In genomic region chr6:155341130-155341828, GRCh38 we compare ENCODE assay signal across 10 cellular contexts.
A peak's percentile ranks its signal among the peaks of the same experiment; 100 is the strongest.
DNase-seq lines count a peak whose midpoint lies in the region; ATAC-seq and TF ChIP-seq lines count a peak whose summit lies in the region.
"Had no signal": no experiment of that assay in that cellular context is flagged by ENCODE, and none has a peak within 500 bp of the region (broad histone marks: within the 10 kb centered on the region; RNA-seq: fewer than 3 reads in every experiment).

No MANE protein-coding gene starts in this region.

- peak; percentile 35 for DNase-seq in GM06990 (ENCODE audit: extremely low read depth, insufficient read length)
- DNase-seq in Kasumi-1 (lab: John Stamatoyannopoulos, UW) = peak; percentile 2 to 22
- peak; percentile 89 for DNase-seq in fibroblast of mammary gland (ENCODE audit: low read depth)
- no peak for DNase-seq in anterior cingulate cortex (lab: John Stamatoyannopoulos, UW)
- DNase-seq in stimulated activated CD4-positive, alpha-beta T cell treated with anti-CD3 and anti-CD28 coated beads, Interleukin-12 subunit alpha, Interleukin-12 subunit beta, amount 100 ng/mL, for 4 hours = no peak
- DNase-seq in ACHN = no peak
- no peak for DNase-seq in NCI-H510A (lab: John Stamatoyannopoulos, UW)
- DNase-seq: amniotic stem cell, lower lobe of right lung had no signal

- in situ Hi-C loops in ACHN (cut with HindIII; ENCODE audit: low pct_ligation_motif_present, low pct_unique_long_range_greater_than_20kb, low sequenced_read_pairs) = no loop called here

- H3K27me3 ChIP-seq in GM06990 (replicated peaks; ENCODE audit: control insufficient read depth, insufficient read depth, low read length) = no peaks in the 10 kb centered on the region

- TF ChIP-seq CTCF in GM06990 (IDR thresholded peaks at IDR 0.05; ENCODE audit: insufficient read depth, low read length, poor library complexity, severe bottlenecking) (no peak), fibroblast of mammary gland (conservative IDR thresholded peaks at IDR 0.05; ENCODE audit: control insufficient read depth, insufficient read depth, low read depth, low read length) (no peak)

- no peaks in the 10 kb centered on the region for H3K36me3 ChIP-seq in GM06990 (ENCODE audit: control insufficient read depth, insufficient read depth, low read length)
- H3K36me3 ChIP-seq: lower lobe of right lung had no signal

- H3K4me3 ChIP-seq in GM06990 (replicated peaks; ENCODE audit: low read depth, low read length) (no peak overlapping the region), fibroblast of mammary gland (ENCODE audit: control insufficient read depth, low read depth, low read length) (no peak overlapping the region)
- H3K4me3 ChIP-seq: lower lobe of right lung had no signal

- ATAC-seq in GM21529 (IDR thresholded peaks at IDR 0.05; ENCODE audit: unreplicated experiment) = peak; percentile 60
- ATAC-seq: lower lobe of right lung had no signal

Comparison
In these comparisons a context has a peak if more than half of its experiments do, and no peak if none do; other contexts are left out.
1. DNase-seq: peak in GM06990 (single experiment), Kasumi-1 (2 of 2) and fibroblast of mammary gland (single experiment); none in anterior cingulate cortex (0 of 58), stimulated activated CD4-positive, alpha-beta T cell treated with anti-CD3 and anti-CD28 coated beads, Interleukin-12 subunit alpha, Interleukin-12 subunit beta, amount 100 ng/mL, for 4 hours (single experiment), ACHN (single experiment) and NCI-H510A (single experiment).